19 cellular contexts compared by ENCODE assay signal in the genomic region with DNA sequence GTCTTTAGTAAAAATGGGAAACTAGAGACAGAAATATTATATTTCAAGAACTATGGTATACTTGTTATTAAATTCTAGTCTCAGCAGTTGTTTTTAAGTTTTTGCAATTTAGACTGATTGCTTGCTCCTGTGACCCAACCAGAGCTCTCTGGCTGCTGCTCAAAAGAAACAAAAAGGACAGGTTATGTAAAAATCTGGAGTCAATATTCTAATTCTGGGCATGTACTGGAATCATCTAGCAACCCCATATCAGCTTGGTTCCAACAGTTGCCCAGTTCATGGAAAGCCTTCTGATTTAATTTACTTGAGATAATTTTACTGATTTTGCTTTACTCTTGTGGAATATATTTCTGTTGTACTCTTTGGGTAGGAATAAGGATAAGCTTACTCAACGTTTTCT. TPM values are rescaled to one million over a fixed set of nuclear protein-coding genes. Genes with fewer than 3 reads are reported as not detected.
DNase-seq lines count a peak whose midpoint lies in the region; ATAC-seq and TF ChIP-seq lines count a peak whose summit lies in the region.
"Had no signal": no experiment of that assay in that cellular context is flagged by ENCODE, and none has a peak within 500 bp of the region (broad histone marks: within the 10 kb centered on the region; RNA-seq: fewer than 3 reads in every experiment).

No MANE protein-coding gene starts in this region.

- no peaks in the 10 kb centered on the region for H3K9me3 Mint-ChIP-seq in natural killer cell treated with Interleukin-12 subunit alpha and Interleukin-12 subunit beta and Interleukin-15 and Interleukin-18, amount 100 ng/mL, for 72 hours
- no peaks in the 10 kb centered on the region for H3K9me3 Mint-ChIP-seq in natural killer cell

- no peaks in the 10 kb centered on the region for H3K36me3 Mint-ChIP-seq in natural killer cell treated with Interleukin-12 subunit alpha and Interleukin-12 subunit beta and Interleukin-15 and Interleukin-18, amount 100 ng/mL, for 72 hours
- H3K36me3 Mint-ChIP-seq in natural killer cell: no peaks in the 10 kb centered on the region
- H3K36me3 Mint-ChIP-seq: CD4-positive, CD25-positive, alpha-beta regulatory T cell had no signal

- peak overlapping the region; percentile 28 to 90 (median 88) for H3K27ac ChIP-seq in right lobe of liver
- H3K27ac ChIP-seq: BLaER1 had no signal

- no peaks in the 10 kb centered on the region for H3K9me3 ChIP-seq in right lobe of liver
- H3K9me3 ChIP-seq: BE2C had no signal

- peaks cover 0 to 4% of the 10 kb centered on the region in 2 donors for H3K4me1 Mint-ChIP-seq in natural killer cell treated with Interleukin-12 subunit alpha and Interleukin-12 subunit beta and Interleukin-15 and Interleukin-18, amount 100 ng/mL, for 72 hours (ENCODE audit: low read depth in 2 of 2)
- H3K4me1 Mint-ChIP-seq in natural killer cell: no peaks in the 10 kb centered on the region
- H3K4me1 Mint-ChIP-seq: CD4-positive, CD25-positive, alpha-beta regulatory T cell; CD8-positive, alpha-beta memory T cell had no signal

- TF ChIP-seq POLR2A in right lobe of liver (IDR thresholded peaks at IDR 0.05): no peak

- H3K36me3 ChIP-seq in right lobe of liver: no peaks in the 10 kb centered on the region
- H3K36me3 ChIP-seq: BE2C, BLaER1 had no signal

- peaks cover 5 to 18% of the 10 kb centered on the region in 2 donors for H3K27me3 Mint-ChIP-seq in natural killer cell treated with Interleukin-12 subunit alpha and Interleukin-12 subunit beta and Interleukin-15 and Interleukin-18, amount 100 ng/mL, for 72 hours
- peaks cover 16 to 20% of the 10 kb centered on the region in 2 donors for H3K27me3 Mint-ChIP-seq in natural killer cell (ENCODE audit: low read depth in 2 of 2)

- H3K4me3 ChIP-seq in right lobe of liver: no peak overlapping the region
- H3K4me3 ChIP-seq: BLaER1 had no signal

- no peak overlapping the region for H3K4me3 Mint-ChIP-seq in natural killer cell treated with Interleukin-12 subunit alpha and Interleukin-12 subunit beta and Interleukin-15 and Interleukin-18, amount 100 ng/mL, for 72 hours
- H3K4me3 Mint-ChIP-seq in natural killer cell: no peak overlapping the region
- H3K4me3 Mint-ChIP-seq: CD14-positive monocyte; CD4-positive, alpha-beta memory T cell; CD4-positive, CD25-positive, alpha-beta regulatory T cell; CD8-positive, alpha-beta memory T cell had no signal

- no peaks in the 10 kb centered on the region for H3K27me3 ChIP-seq in right lobe of liver
- H3K27me3 ChIP-seq: BE2C, BLaER1 had no signal

- peaks cover 0 to 19% (median 9%) of the 10 kb centered on the region in 4 donors for H3K4me1 ChIP-seq in right lobe of liver
- H3K4me1 ChIP-seq: BE2C, BLaER1 had no signal

- no peak for TF ChIP-seq CTCF in natural killer cell (IDR thresholded peaks at IDR 0.05)
- TF ChIP-seq CTCF in right lobe of liver (IDR thresholded peaks at IDR 0.05): no peak

- intact Hi-C loops in natural killer cell (cut with micrococcal nuclease) (no loop called here), right lobe of liver (cut with DNase I) (no loop called here)

- WGBS in right lobe of liver (ENCODE audit: insufficient coverage, low coverage, low lambda C conversion rate, missing lambda C conversion rate): 27% methylated on average over 1 of the region's 1 CpG

- H3K27ac Mint-ChIP-seq in natural killer cell treated with Interleukin-12 subunit alpha and Interleukin-12 subunit beta and Interleukin-15 and Interleukin-18, amount 100 ng/mL, for 72 hours: no peak overlapping the region
- H3K27ac Mint-ChIP-seq in natural killer cell: no peak overlapping the region
- H3K27ac Mint-ChIP-seq: CD14-positive monocyte; CD4-positive, alpha-beta memory T cell; CD4-positive, CD25-positive, alpha-beta regulatory T cell had no signal

- no peak for ATAC-seq in natural killer cell treated with Interleukin-12 subunit alpha and Interleukin-12 subunit beta and Interleukin-15 and Interleukin-18, amount 100 ng/mL, for 72 hours
- no peak for ATAC-seq in natural killer cell
- peak; percentile 67 to 75 (median 71) for ATAC-seq in right lobe of liver
- ATAC-seq in HG02642 (IDR thresholded peaks at IDR 0.05; ENCODE audit: poor library complexity, unreplicated experiment): no peak

- DNase-seq in natural killer cell treated with Interleukin-12 subunit alpha and Interleukin-12 subunit beta and Interleukin-15 and Interleukin-18, amount 100 ng/mL, for 72 hours (ENCODE audit: low spot score): peak; percentile 5
- no peak for DNase-seq in natural killer cell
- DNase-seq in epidermal melanocyte (ENCODE audit: insufficient read length, low spot score): peak; percentile 0
- no peak for DNase-seq in right lobe of liver
- DNase-seq in NCI-H524 treated with DMSO at 0.1 percent for 48 hours (lab: John Stamatoyannopoulos, UW): no peak
- DNase-seq: 8988T; ACHN; BE2C; C1 segment of cervical spinal cord; CD4-positive, alpha-beta memory T cell; CD4-positive, CD25-positive, alpha-beta regulatory T cell; CD8-positive, alpha-beta memory T cell; COR-L47; DMS79 treated with DMSO at 0.1 percent for 48 hours; GF-D8 had no signal

RNA-seq across cellular contexts. Expression of a gene that starts 10.3 kb away (rescaled TPM):
- 1 to 10 TPM in 1 of 2 donors, under 1 TPM in 1; 0.17 to 1.1 TPM for total RNA-seq in natural killer cell treated with Interleukin-12 subunit alpha and Interleukin-12 subunit beta and Interleukin-15 and Interleukin-18, amount 100 ng/mL, for 72 hours
- total RNA-seq in natural killer cell (under 1 TPM in 2 of 3 donors, not detected in 1; 0.49 to 0.95 TPM), right lobe of liver (under 1 TPM in 4 of 6 experiments, not detected in 2; 0.10 to 0.22 (median 0.12) TPM)
- total RNA-seq: A673 had no signal

RNA-seq across cellular contexts. Expression of a gene that starts 37.5 kb away (rescaled TPM):
- 10 to 100 TPM; 26.5 to 43.4 TPM for total RNA-seq in natural killer cell treated with Interleukin-12 subunit alpha and Interleukin-12 subunit beta and Interleukin-15 and Interleukin-18, amount 100 ng/mL, for 72 hours
- total RNA-seq in natural killer cell: 10 to 100 TPM; 13.0 to 20.2 (median 19.5) TPM
- total RNA-seq in right lobe of liver: 1 to 10 TPM; 4.6 to 8.9 (median 6.4) TPM
- total RNA-seq: A673 had no signal

RNA-seq across cellular contexts. Expression of a gene that starts 37.6 kb away (rescaled TPM):
- 100 to 1,000 TPM; 115 to 145 TPM for total RNA-seq in natural killer cell treated with Interleukin-12 subunit alpha and Interleukin-12 subunit beta and Interleukin-15 and Interleukin-18, amount 100 ng/mL, for 72 hours
- total RNA-seq in natural killer cell (10 to 100 TPM; 82.9 to 98.0 (median 94.3) TPM), right lobe of liver (10 to 100 TPM; 26.9 to 72.0 (median 38.9) TPM)

Comparison
In these comparisons a context has a peak if more than half of its experiments do, and no peak if none do; other contexts are left out.
1. DNase-seq: peak in natural killer cell treated with Interleukin-12 subunit alpha and Interleukin-12 subunit beta and Interleukin-15 and Interleukin-18, amount 100 ng/mL, for 72 hours (single experiment) and epidermal melanocyte (single experiment); none in natural killer cell (single experiment), right lobe of liver (0 of 3) and NCI-H524 treated with DMSO at 0.1 percent for 48 hours (single experiment).
2. ATAC-seq: peak in right lobe of liver (4 of 4); none in natural killer cell treated with Interleukin-12 subunit alpha and Interleukin-12 subunit beta and Interleukin-15 and Interleukin-18, amount 100 ng/mL, for 72 hours (0 of 2), natural killer cell (0 of 3) and HG02642 (single experiment).